ENCODE assay signal across 8 cellular contexts in the genomic region with DNA sequence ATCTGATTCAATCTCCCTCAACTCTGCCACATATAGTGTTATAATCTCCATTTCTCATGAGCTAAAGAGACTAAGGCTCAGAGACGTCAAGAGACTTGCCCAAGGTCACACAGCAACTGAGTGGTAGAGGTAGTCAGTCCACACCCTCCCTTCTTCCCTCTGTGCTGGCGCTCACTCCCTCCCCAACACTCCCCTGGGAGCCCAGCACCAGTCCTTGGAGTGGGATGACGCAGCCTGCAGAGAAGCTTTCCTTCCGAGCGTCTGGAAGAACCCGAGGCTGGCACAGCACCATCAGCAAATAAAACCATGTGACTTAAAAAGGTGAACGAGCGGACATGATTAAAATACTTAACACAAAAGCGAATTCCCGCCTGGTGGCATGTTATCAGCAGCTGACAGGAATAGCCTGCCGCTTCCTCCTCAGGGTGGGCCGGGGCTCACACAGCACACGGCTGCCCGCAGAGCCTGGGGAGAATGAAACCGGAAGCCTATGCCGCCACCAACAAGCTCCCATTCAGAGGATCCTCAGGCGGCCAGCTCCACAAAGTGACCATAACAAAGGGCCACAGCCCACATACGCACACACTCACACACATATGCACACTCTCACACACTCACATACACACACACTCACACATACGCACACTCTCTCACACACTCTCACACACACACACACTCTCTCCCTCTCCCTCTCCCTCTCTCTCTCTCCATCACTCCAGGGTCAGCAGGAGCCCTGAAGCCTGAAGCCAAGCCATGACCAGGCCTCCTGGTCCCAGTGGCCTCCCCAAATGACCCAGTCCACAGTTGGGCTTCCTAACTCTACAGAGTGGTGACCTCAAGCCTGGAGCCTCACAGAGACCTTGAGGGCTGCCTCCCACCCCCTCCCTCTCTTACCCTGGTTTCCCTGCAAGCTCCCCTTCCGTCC.
DNase-seq lines count a peak whose midpoint lies in the region; ATAC-seq, FAIRE-seq and TF ChIP-seq lines count a peak whose summit lies in the region.

No MANE protein-coding gene starts in this region.

- TF ChIP-seq CTCF in HFFc6 (IDR thresholded peaks at IDR 0.05) = no peak
- TF ChIP-seq CTCF in PC-3 (conservative IDR thresholded peaks at IDR 0.05; ENCODE audit: low read depth, low read length) = no peak
- TF ChIP-seq CTCF in colonic mucosa (IDR thresholded peaks at IDR 0.05) = no peak
- no peak for TF ChIP-seq CTCF in HepG2 (CRISPR knock-in tag; IDR thresholded peaks at IDR 0.05)

- H3K4me1 ChIP-seq in PC-3 (ENCODE audit: insufficient read depth, low read length) (peaks cover 47% of the 10 kb centered on the region), colonic mucosa (peaks cover 4% of the 10 kb centered on the region), HepG2 (ENCODE audit: insufficient read depth, low read length) (peaks cover 50% of the 10 kb centered on the region)

- H3K9me3 ChIP-seq in PC-3 (ENCODE audit: low read length) (no peaks in the 10 kb centered on the region), colonic mucosa (no peaks in the 10 kb centered on the region), HepG2 (ENCODE audit: low read length) (no peaks in the 10 kb centered on the region)

- H3K4me3 ChIP-seq in PC-3 (ENCODE audit: low read length) (peak overlapping the region; percentile 50), colonic mucosa (no peak overlapping the region), HepG2 (replicated peaks in 1 of 3; ENCODE audit: insufficient read depth in 1 of 3, low read depth in 2 of 3, low read length in 3 of 3) (no peak overlapping the region)

- H4K20me1 ChIP-seq in PC-3 (ENCODE audit: low read length) (no peaks in the 10 kb centered on the region), HepG2 (ENCODE audit: insufficient read depth, low read length) (no peaks in the 10 kb centered on the region)

- H3K4me2 ChIP-seq in PC-3 (ENCODE audit: low read length) = peak overlapping the region; percentile 75
- no peak overlapping the region for H3K4me2 ChIP-seq in HepG2 (ENCODE audit: low read depth, low read length)

- H3K79me2 ChIP-seq in PC-3 (ENCODE audit: low read length) = no peaks in the 10 kb centered on the region
- H3K79me2 ChIP-seq in HepG2 (ENCODE audit: insufficient read depth, low read length) = no peaks in the 10 kb centered on the region

- 96% methylated on average over 15 of the region's 20 CpGs for WGBS in HepG2 (ENCODE audit: low lambda C conversion rate)

- peaks cover 75% of the 10 kb centered on the region for H3K4me1 Mint-ChIP-seq in HFFc6 (ENCODE audit: low read depth)

- BruUV-seq in PC-3 (replicated peaks; lab: Mats Ljungman, UMichigan) (no TSS peak), HepG2 (replicated peaks; lab: Mats Ljungman, UMichigan) (no TSS peak)

- H3K9ac ChIP-seq in PC-3 (ENCODE audit: low read length) = peak overlapping the region; percentile 64
- H3K9ac ChIP-seq in colonic mucosa (ENCODE audit: low read depth in 2 of 2, low read length in 2 of 2) = peak overlapping the region; percentile 32 to 46
- no peak overlapping the region for H3K9ac ChIP-seq in HepG2 (ENCODE audit: insufficient read depth, low read depth, low read length)

- H3K27ac Mint-ChIP-seq in HFFc6 = peak overlapping the region; percentile 67

- no peaks in the 10 kb centered on the region for H3K9me3 Mint-ChIP-seq in HFFc6

- H3K9me2 ChIP-seq in PC-3 (replicated peaks; ENCODE audit: low read length) = no peaks in the 10 kb centered on the region

- H3K27ac ChIP-seq in PC-3 (ENCODE audit: low read length) (peak overlapping the region; percentile 84), colonic mucosa (peak overlapping the region; percentile 49), HepG2 (ENCODE audit: extremely low read length, insufficient read depth, low read length) (no peak overlapping the region)

- H3K27me3 ChIP-seq in PC-3 (ENCODE audit: low read length) (no peaks in the 10 kb centered on the region), colonic mucosa (no peaks in the 10 kb centered on the region), HepG2 (ENCODE audit: control insufficient read depth in 1 of 2, insufficient read depth in 2 of 2, low read length in 2 of 2) (no peaks in the 10 kb centered on the region)

- H3F3A ChIP-seq in PC-3 (ENCODE audit: low read length, unreplicated experiment) = no peaks in the 10 kb centered on the region

- peaks cover 5% of the 10 kb centered on the region; the same call in 1 of the 2 replicates for H3K36me3 Mint-ChIP-seq in HFFc6 (ENCODE audit: low read depth)

- peaks cover 4% of the 10 kb centered on the region for H3K27me3 Mint-ChIP-seq in HFFc6 (ENCODE audit: insufficient read depth)

- TF ChIP-seq EP300 in HepG2 (IDR thresholded peaks at IDR 0.05; ENCODE audit: low read depth in 2 of 2, low read length in 2 of 2) (no peak), HepG2 (CRISPR knock-in tag; IDR thresholded peaks at IDR 0.05; ENCODE audit: borderline replicate concordance) (no peak)

- FAIRE-seq in HepG2 (lab: Jason Lieb, UNC) = no peak

- H3K4me3 Mint-ChIP-seq in HFFc6 = no peak overlapping the region

- POLR2A ChIA-PET in PC-3 (lab: Charles Lee; ENCODE audit: unreplicated experiment) = interaction anchor here (0.5 to 0.7 kb wide), 3 partner anchors 31 to 468 kb away, joined by 3 to 4 read pairs (median 4); a partner anchor contains a TSS
- POLR2A ChIA-PET in HepG2 (lab: Yijun Ruan, JAX) = no interaction called here

- in situ Hi-C loops in HepG2 (cut with HindIII; ENCODE audit: extremely low pct_ligation_motif_present, low pct_unique_long_range_greater_than_20kb) = no loop called here

- ATAC-seq in PC-3 (peak; percentile 70), HepG2 (no peak), GM19035 (IDR thresholded peaks at IDR 0.05; ENCODE audit: unreplicated experiment) (no peak)

- CTCF ChIA-PET in PC-3 (lab: Charles Lee) (no interaction called here), HepG2 (lab: Yijun Ruan, JAX; ENCODE audit: low intra/inter-chr PET ratio, low total read pairs) (no interaction called here)

- DNase-seq in DMS153 treated with DMSO at 0.1 percent for 48 hours (lab: John Stamatoyannopoulos, UW; ENCODE audit: unreplicated experiment) (peak; percentile 85), HFFc6 (no peak), PC-3 (peak; percentile 78), colonic mucosa (peak; percentile 58), HepG2 (ENCODE audit: low spot score) (no peak), stromal cell of bone marrow (ENCODE audit: low read depth) (peak; percentile 63)
- no peak for DNase-seq in effector CD8-positive, alpha-beta T cell (lab: John Stamatoyannopoulos, UW)

- TF ChIP-seq POLR2A in HepG2 (IDR thresholded peaks at IDR 0.05; ENCODE audit: insufficient read depth in 1 of 2, low read depth in 2 of 2, low read length in 2 of 2) = no peak

- H2AFZ ChIP-seq in PC-3 (ENCODE audit: low read length) (peak overlapping the region; percentile 89), HepG2 (ENCODE audit: low read length) (no peak overlapping the region)

- no peaks in the 10 kb centered on the region for H3K36me3 ChIP-seq in PC-3 (ENCODE audit: low read depth, low read length)
- H3K36me3 ChIP-seq in colonic mucosa = no peaks in the 10 kb centered on the region
- H3K36me3 ChIP-seq in HepG2 (replicated peaks in 1 of 2; ENCODE audit: control insufficient read depth in 1 of 2, insufficient read depth in 2 of 2, low read length in 2 of 2) = peaks cover 4 to 8% of the 10 kb centered on the region in 2 experiments; a peak in 2 of 5 replicates

- no peak for TF ChIP-seq RAD21 in HepG2 (CRISPR knock-in tag; IDR thresholded peaks at IDR 0.05)

- intact Hi-C loops in PC-3 (cut with micrococcal nuclease) (loop anchor here (10.0 kb wide), 1 partner anchor 104 kb away; no protein-coding TSS in a partner anchor), colonic mucosa (cut with DNase I) (no loop called here), HepG2 (cut with micrococcal nuclease; ENCODE audit: unreplicated experiment) (no loop called here)

TF ChIP-seq in HepG2, 621 proteins besides CTCF, POLR2A, EP300 and RAD21 (continues in another document):
- TF ChIP-seq ZMYM3 (CRISPR knock-in tag; IDR thresholded peaks at IDR 0.05) (peak; percentile 82), ZNF768 (CRISPR knock-in tag; IDR thresholded peaks at IDR 0.05) (peak; percentile 97), ZNF782 (CRISPR knock-in tag; IDR thresholded peaks at IDR 0.05; ENCODE audit: borderline replicate concordance) (no peak)
- TF ChIP-seq, protein P1, sequence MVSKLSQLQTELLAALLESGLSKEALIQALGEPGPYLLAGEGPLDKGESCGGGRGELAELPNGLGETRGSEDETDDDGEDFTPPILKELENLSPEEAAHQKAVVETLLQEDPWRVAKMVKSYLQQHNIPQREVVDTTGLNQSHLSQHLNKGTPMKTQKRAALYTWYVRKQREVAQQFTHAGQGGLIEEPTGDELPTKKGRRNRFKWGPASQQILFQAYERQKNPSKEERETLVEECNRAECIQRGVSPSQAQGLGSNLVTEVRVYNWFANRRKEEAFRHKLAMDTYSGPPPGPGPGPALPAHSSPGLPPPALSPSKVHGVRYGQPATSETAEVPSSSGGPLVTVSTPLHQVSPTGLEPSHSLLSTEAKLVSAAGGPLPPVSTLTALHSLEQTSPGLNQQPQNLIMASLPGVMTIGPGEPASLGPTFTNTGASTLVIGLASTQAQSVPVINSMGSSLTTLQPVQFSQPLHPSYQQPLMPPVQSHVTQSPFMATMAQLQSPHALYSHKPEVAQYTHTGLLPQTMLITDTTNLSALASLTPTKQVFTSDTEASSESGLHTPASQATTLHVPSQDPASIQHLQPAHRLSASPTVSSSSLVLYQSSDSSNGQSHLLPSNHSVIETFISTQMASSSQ (IDR thresholded peaks at IDR 0.05; ENCODE audit: low read depth) = no peak
- TF ChIP-seq, protein P1 (CRISPR knock-in tag; IDR thresholded peaks at IDR 0.05; ENCODE audit: borderline replicate concordance) = 0 out of 2 replicates have a peak, but pooled peaks have one; percentile 26

Comparison
In these comparisons a context has a peak if more than half of its experiments do, and no peak if none do; other contexts are left out.
1. DNase-seq: peak in DMS153 treated with DMSO at 0.1 percent for 48 hours (single experiment), PC-3 (single experiment), colonic mucosa (single experiment) and stromal cell of bone marrow (single experiment); none in HFFc6 (single experiment), HepG2 (single experiment) and effector CD8-positive, alpha-beta T cell (single experiment).